Comparison of ENCODE assay signal across 8 cellular contexts in genomic region chr17:45270828-45271418, GRCh38. TPM values are rescaled to one million over a fixed set of nuclear protein-coding genes. Genes with fewer than 3 reads are reported as not detected.
A peak's percentile ranks its signal among the peaks of the same experiment; 100 is the strongest.
DNase-seq lines count a peak whose midpoint lies in the region; ATAC-seq and TF ChIP-seq lines count a peak whose summit lies in the region.

No MANE protein-coding gene starts in this region.

- H3K27ac Mint-ChIP-seq in activated naive CD4-positive, alpha-beta T cell treated with anti-CD3 and anti-CD28 coated beads for 36 hours, result peak overlapping the region; percentile 41

- H3K36me3 ChIP-seq in liver (ENCODE audit: control insufficient read depth in 4 of 4, insufficient read depth in 3 of 4, low read depth in 1 of 4, low read length in 3 of 4) (peaks cover 22 to 45% (median 36%) of the 10 kb centered on the region in 4 donors), thoracic aorta (peaks cover 61% of the 10 kb centered on the region)

- no peak for TF ChIP-seq RAD21 in liver (IDR thresholded peaks at IDR 0.05)

- ATAC-seq in thoracic aorta (ENCODE audit: insufficient number of reproducible peaks, low FRiP score, low read depth) (no peak), HG03097 (IDR thresholded peaks at IDR 0.05; ENCODE audit: low FRiP score, unreplicated experiment) (no peak)

- H3K27ac ChIP-seq in liver (ENCODE audit: low read depth in 1 of 2, low read length in 2 of 2) (no peak overlapping the region), thoracic aorta (no peak overlapping the region)

- H3K27me3 ChIP-seq in liver (ENCODE audit: control insufficient read depth in 4 of 4, insufficient read depth in 4 of 4, low read length in 3 of 4) (no peaks in the 10 kb centered on the region), thoracic aorta (replicated peaks; ENCODE audit: insufficient read depth) (no peaks in the 10 kb centered on the region)

- 87% methylated on average over 13 of the region's 13 CpGs for WGBS in liver

- CTCF ChIA-PET in activated naive CD4-positive, alpha-beta T cell treated with anti-CD3 and anti-CD28 coated beads for 36 hours (lab: Charles Lee), result interaction anchor here (0.6 to 3.4 kb wide), 15 partner anchors 10 to 124 kb away, joined by 3 to 27 read pairs (median 4); no protein-coding TSS in a partner anchor

- no peaks in the 10 kb centered on the region for H3K9me3 ChIP-seq in liver (ENCODE audit: control insufficient read depth in 4 of 4, low read length in 3 of 4)
- no peaks in the 10 kb centered on the region for H3K9me3 ChIP-seq in thoracic aorta

- H3K4me3 ChIP-seq in liver (ENCODE audit: low read depth in 1 of 3, low read length in 3 of 3) (no peak overlapping the region), thoracic aorta (no peak overlapping the region)

- peaks cover 14% of the 10 kb centered on the region for H3K4me1 Mint-ChIP-seq in activated naive CD4-positive, alpha-beta T cell treated with anti-CD3 and anti-CD28 coated beads for 36 hours (ENCODE audit: low read depth)

- no peak overlapping the region for H3K4me3 Mint-ChIP-seq in activated naive CD4-positive, alpha-beta T cell treated with anti-CD3 and anti-CD28 coated beads for 36 hours

- H3K4me1 ChIP-seq in liver (ENCODE audit: control insufficient read depth in 4 of 4, insufficient read depth in 4 of 4, low read length in 3 of 4) (peaks cover 3 to 25% (median 19%) of the 10 kb centered on the region in 4 donors), thoracic aorta (ENCODE audit: control insufficient read depth in 1 of 2, low read depth in 2 of 2) (peaks cover 0 to 2% of the 10 kb centered on the region in 2 donors)

- H3K36me3 Mint-ChIP-seq in activated naive CD4-positive, alpha-beta T cell treated with anti-CD3 and anti-CD28 coated beads for 36 hours (ENCODE audit: low read depth), result peaks cover 43% of the 10 kb centered on the region

- TF ChIP-seq CTCF in liver (IDR thresholded peaks at IDR 0.05; ENCODE audit: low read depth, low read length, missing input control), result peak; percentile 18
- peak; percentile 29 for TF ChIP-seq CTCF in thoracic aorta (IDR thresholded peaks at IDR 0.05)

- no peaks in the 10 kb centered on the region for H3K9me3 Mint-ChIP-seq in activated naive CD4-positive, alpha-beta T cell treated with anti-CD3 and anti-CD28 coated beads for 36 hours

- H3K9ac ChIP-seq in liver (ENCODE audit: low read depth in 1 of 2, low read length in 2 of 2), result no peak overlapping the region

- peak; percentile 47 for DNase-seq in ELR (ENCODE audit: low read depth)
- DNase-seq in OCI-M1 (lab: John Stamatoyannopoulos, UW), result peak; percentile 25
- DNase-seq in activated naive CD4-positive, alpha-beta T cell treated with anti-CD3 and anti-CD28 coated beads for 36 hours, result peak; percentile 64
- no peak for DNase-seq in thoracic aorta (ENCODE audit: low spot score)
- no peak for DNase-seq in NCI-H2029 (lab: John Stamatoyannopoulos, UW)
- no peak for DNase-seq in NCI-H2029 treated with DMSO at 0.1 percent for 48 hours (lab: John Stamatoyannopoulos, UW)

- H3K27me3 Mint-ChIP-seq in activated naive CD4-positive, alpha-beta T cell treated with anti-CD3 and anti-CD28 coated beads for 36 hours (ENCODE audit: low read depth), result no peaks in the 10 kb centered on the region

- intact Hi-C loops in activated naive CD4-positive, alpha-beta T cell treated with anti-CD3 and anti-CD28 coated beads for 36 hours (cut with micrococcal nuclease), result loop anchor here (1.0 kb wide), 1 partner anchor 52 kb away; no protein-coding TSS in a partner anchor

TF ChIP-seq in liver, 16 proteins besides CTCF, POLR2A, EP300 and RAD21:
- TF ChIP-seq, protein P1, sequence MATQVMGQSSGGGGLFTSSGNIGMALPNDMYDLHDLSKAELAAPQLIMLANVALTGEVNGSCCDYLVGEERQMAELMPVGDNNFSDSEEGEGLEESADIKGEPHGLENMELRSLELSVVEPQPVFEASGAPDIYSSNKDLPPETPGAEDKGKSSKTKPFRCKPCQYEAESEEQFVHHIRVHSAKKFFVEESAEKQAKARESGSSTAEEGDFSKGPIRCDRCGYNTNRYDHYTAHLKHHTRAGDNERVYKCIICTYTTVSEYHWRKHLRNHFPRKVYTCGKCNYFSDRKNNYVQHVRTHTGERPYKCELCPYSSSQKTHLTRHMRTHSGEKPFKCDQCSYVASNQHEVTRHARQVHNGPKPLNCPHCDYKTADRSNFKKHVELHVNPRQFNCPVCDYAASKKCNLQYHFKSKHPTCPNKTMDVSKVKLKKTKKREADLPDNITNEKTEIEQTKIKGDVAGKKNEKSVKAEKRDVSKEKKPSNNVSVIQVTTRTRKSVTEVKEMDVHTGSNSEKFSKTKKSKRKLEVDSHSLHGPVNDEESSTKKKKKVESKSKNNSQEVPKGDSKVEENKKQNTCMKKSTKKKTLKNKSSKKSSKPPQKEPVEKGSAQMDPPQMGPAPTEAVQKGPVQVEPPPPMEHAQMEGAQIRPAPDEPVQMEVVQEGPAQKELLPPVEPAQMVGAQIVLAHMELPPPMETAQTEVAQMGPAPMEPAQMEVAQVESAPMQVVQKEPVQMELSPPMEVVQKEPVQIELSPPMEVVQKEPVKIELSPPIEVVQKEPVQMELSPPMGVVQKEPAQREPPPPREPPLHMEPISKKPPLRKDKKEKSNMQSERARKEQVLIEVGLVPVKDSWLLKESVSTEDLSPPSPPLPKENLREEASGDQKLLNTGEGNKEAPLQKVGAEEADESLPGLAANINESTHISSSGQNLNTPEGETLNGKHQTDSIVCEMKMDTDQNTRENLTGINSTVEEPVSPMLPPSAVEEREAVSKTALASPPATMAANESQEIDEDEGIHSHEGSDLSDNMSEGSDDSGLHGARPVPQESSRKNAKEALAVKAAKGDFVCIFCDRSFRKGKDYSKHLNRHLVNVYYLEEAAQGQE (IDR thresholded peaks at IDR 0.05), result no peak
- TF ChIP-seq MAX (IDR thresholded peaks at IDR 0.05) (no peak), JUND (IDR thresholded peaks at IDR 0.05) (no peak), SP1 (IDR thresholded peaks at IDR 0.05) (no peak), FOXA2 (IDR thresholded peaks at IDR 0.05) (no peak), GABPA (IDR thresholded peaks at IDR 0.05 in 1 of 2, conservative IDR thresholded peaks at IDR 0.05 in 1 of 2) (no peak), FOXA1 (IDR thresholded peaks at IDR 0.05) (no peak), ATF3 (IDR thresholded peaks at IDR 0.05) (no peak), HNF4A (conservative IDR thresholded peaks at IDR 0.05) (no peak), EGR1 (IDR thresholded peaks at IDR 0.05; ENCODE audit: low read depth in 2 of 2) (no peak), TAF1 (conservative IDR thresholded peaks at IDR 0.05) (no peak), NR2F2 (IDR thresholded peaks at IDR 0.05) (no peak), YY1 (IDR thresholded peaks at IDR 0.05) (no peak), HNF4G (IDR thresholded peaks at IDR 0.05) (no peak), RXRA (IDR thresholded peaks at IDR 0.05) (no peak), ZBTB33 (IDR thresholded peaks at IDR 0.05) (no peak)
TF ChIP-seq in liver: peak in this region for 0.

RNA-seq across cellular contexts. Expression of gene SPATA32, which starts 9.0 kb away (rescaled TPM):
- total RNA-seq in activated naive CD4-positive, alpha-beta T cell treated with anti-CD3 and anti-CD28 coated beads for 36 hours, result under 1 TPM in 1 of 2 experiments, not detected in 1; 0.12 TPM
- not detected for total RNA-seq in liver
- not detected for polyA plus RNA-seq in liver
- not detected for total RNA-seq in thoracic aorta

RNA-seq across cellular contexts. Expression of gene MAP3K14, which starts 45.9 kb away (rescaled TPM):
- 10 to 100 TPM; 45.5 to 52.0 TPM for total RNA-seq in activated naive CD4-positive, alpha-beta T cell treated with anti-CD3 and anti-CD28 coated beads for 36 hours
- total RNA-seq in liver (1 to 10 TPM; 1.2 to 7.8 TPM), thoracic aorta (10 to 100 TPM; 10.1 to 10.7 TPM)
- polyA plus RNA-seq in liver, result 1 to 10 TPM; 2.2 to 6.1 TPM

RNA-seq across cellular contexts. Expression of gene FMNL1, which starts 49.2 kb away (rescaled TPM):
- total RNA-seq in activated naive CD4-positive, alpha-beta T cell treated with anti-CD3 and anti-CD28 coated beads for 36 hours, result 100 to 1,000 TPM; 228 to 242 TPM
- total RNA-seq in liver, result 1 to 10 TPM; 7.0 to 7.4 TPM
- polyA plus RNA-seq in liver, result 1 to 10 TPM; 1.5 to 2.7 TPM
- 10 to 100 TPM; 31.4 to 37.2 TPM for total RNA-seq in thoracic aorta

Comparison
In these comparisons a context has a peak if more than half of its experiments do, and no peak if none do; other contexts are left out.
1. DNase-seq: peak in ELR (single experiment), OCI-M1 (single experiment) and activated naive CD4-positive, alpha-beta T cell treated with anti-CD3 and anti-CD28 coated beads for 36 hours (single experiment); none in thoracic aorta (single experiment), NCI-H2029 (single experiment) and NCI-H2029 treated with DMSO at 0.1 percent for 48 hours (single experiment).
2. RNA of gene FMNL1, which starts 49.2 kb away (total RNA-seq): 228 to 242 TPM in activated naive CD4-positive, alpha-beta T cell treated with anti-CD3 and anti-CD28 coated beads for 36 hours; 31.4 to 37.2 TPM in thoracic aorta and 7.0 to 7.4 TPM in liver; every median in the first group is over 4 times any median in the second.